Comparison of ENCODE assay signal across 18 cellular contexts in the genomic region with DNA sequence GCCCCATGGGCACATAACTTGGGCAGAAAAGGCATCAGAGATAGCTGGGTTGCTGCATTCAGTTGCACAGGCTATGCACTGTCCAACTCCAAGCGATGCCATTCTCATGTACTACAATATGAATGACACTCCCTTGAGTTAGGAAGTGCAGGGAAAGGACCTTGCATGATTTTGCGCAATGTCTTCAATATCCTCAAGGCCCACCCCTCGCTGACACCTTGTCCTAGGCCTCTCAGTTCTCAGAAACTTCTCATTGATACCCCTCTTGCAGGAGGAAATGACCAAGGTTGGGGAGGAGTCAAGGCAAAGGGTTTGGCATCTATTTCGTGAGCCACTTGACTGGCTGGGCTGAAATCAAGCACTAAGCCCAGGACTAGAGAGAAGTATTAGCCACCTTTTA.
A peak's percentile ranks its signal among the peaks of the same experiment; 100 is the strongest.
DNase-seq lines count a peak whose midpoint lies in the region; ATAC-seq and TF ChIP-seq lines count a peak whose summit lies in the region.
"Had no signal": no experiment of that assay in that cellular context is flagged by ENCODE, and none has a peak within 500 bp of the region (broad histone marks: within the 10 kb centered on the region; RNA-seq: fewer than 3 reads in every experiment).

No MANE protein-coding gene starts in this region.

- in situ Hi-C loops in mammary epithelial cell (cut with MboI; ENCODE audit: low sequenced_read_pairs in 2 of 2): no loop called here

- TF ChIP-seq CTCF in brain (conservative IDR thresholded peaks at IDR 0.05) (no peak), lower lobe of right lung (IDR thresholded peaks at IDR 0.05) (no peak), thoracic aorta (IDR thresholded peaks at IDR 0.05) (no peak), mammary epithelial cell (conservative IDR thresholded peaks at IDR 0.05 in 1 of 2, IDR thresholded peaks at IDR 0.05 in 1 of 2; ENCODE audit: extremely low read depth in 1 of 2, insufficient read depth in 1 of 2, low read depth in 1 of 2, low read length in 2 of 2) (no peak)

- no peak overlapping the region for H2AFZ ChIP-seq in mammary epithelial cell (ENCODE audit: low read depth, low read length)

- no peak overlapping the region for H3K4me3 ChIP-seq in lower lobe of right lung
- no peak overlapping the region for H3K4me3 ChIP-seq in thoracic aorta
- H3K4me3 ChIP-seq in mammary epithelial cell (replicated peaks in 1 of 3; ENCODE audit: insufficient read depth in 1 of 3, low read depth in 2 of 3, low read length in 3 of 3): no peak overlapping the region
- H3K4me3 ChIP-seq: upper lobe of left lung had no signal

- no peaks in the 10 kb centered on the region for H3K9me3 Mint-ChIP-seq in activated T-cell treated with anti-CD3 and anti-CD28 coated beads, Interleukin-2, amount 50 U/mL, for 72 hours
- no peaks in the 10 kb centered on the region for H3K9me3 Mint-ChIP-seq in activated T-cell treated with anti-CD3 and anti-CD28 coated beads, Interleukin-2, amount 50 U/mL, for 4 hours
- H3K9me3 Mint-ChIP-seq in brain: peaks cover 0 to 3% (median 0%) of the 10 kb centered on the region in 5 experiments
- H3K9me3 Mint-ChIP-seq: activated naive CD4-positive, alpha-beta T cell treated with anti-CD3 and anti-CD28 coated beads, Interleukin-2, amount 50 U/mL, for 72 hours; CD8-positive, alpha-beta T cell; memory B cell had no signal

- WGBS in mammary epithelial cell (ENCODE audit: low coverage, missing lambda C conversion rate): 84% methylated on average over 4 of the region's 4 CpGs

- H3K27me3 ChIP-seq in lower lobe of right lung (ENCODE audit: low read depth) (no peaks in the 10 kb centered on the region), thoracic aorta (replicated peaks; ENCODE audit: insufficient read depth) (no peaks in the 10 kb centered on the region), mammary epithelial cell (ENCODE audit: insufficient read depth, low read length) (no peaks in the 10 kb centered on the region)
- H3K27me3 ChIP-seq: foreskin keratinocyte, upper lobe of left lung had no signal

- H3K9me3 ChIP-seq in lower lobe of right lung (no peaks in the 10 kb centered on the region), thoracic aorta (no peaks in the 10 kb centered on the region), mammary epithelial cell (replicated peaks; ENCODE audit: insufficient read depth, low read length) (no peaks in the 10 kb centered on the region)
- H3K9me3 ChIP-seq: upper lobe of left lung had no signal

- peak; percentile 6 to 17 for ATAC-seq in activated T-cell treated with anti-CD3 and anti-CD28 coated beads, Interleukin-2, amount 50 U/mL, for 72 hours (replicated peaks in 1 of 2)
- ATAC-seq in activated T-cell treated with anti-CD3 and anti-CD28 coated beads, Interleukin-2, amount 50 U/mL, for 4 hours: no peak
- ATAC-seq in lower lobe of right lung (peak; percentile 43 to 55), thoracic aorta (ENCODE audit: insufficient number of reproducible peaks, low FRiP score, low read depth) (no peak), GM21390 (IDR thresholded peaks at IDR 0.05; ENCODE audit: unreplicated experiment) (no peak)
- ATAC-seq: CD8-positive, alpha-beta T cell had no signal

- no peak overlapping the region for H3K4me2 ChIP-seq in mammary epithelial cell (ENCODE audit: insufficient read depth, low read depth, low read length)

- H3K4me1 ChIP-seq in lower lobe of right lung: peaks cover 21% of the 10 kb centered on the region
- peaks cover 16 to 50% of the 10 kb centered on the region in 2 donors for H3K4me1 ChIP-seq in thoracic aorta (ENCODE audit: control insufficient read depth in 1 of 2, low read depth in 2 of 2)
- H3K4me1 ChIP-seq in mammary epithelial cell (ENCODE audit: insufficient read depth, low read length): peaks cover 11% of the 10 kb centered on the region
- H3K4me1 ChIP-seq: foreskin keratinocyte had no signal

- no peak overlapping the region for H3K27ac ChIP-seq in lower lobe of right lung
- peak overlapping the region; percentile 77 to 81 for H3K27ac ChIP-seq in thoracic aorta
- no peak overlapping the region for H3K27ac ChIP-seq in mammary epithelial cell (ENCODE audit: insufficient read depth, low read depth, low read length)
- H3K27ac ChIP-seq: foreskin keratinocyte, upper lobe of left lung had no signal

- no peak for DNase-seq in activated T-cell treated with anti-CD3 and anti-CD28 coated beads, Interleukin-2, amount 50 U/mL, for 72 hours
- no peak for DNase-seq in activated T-cell treated with anti-CD3 and anti-CD28 coated beads, Interleukin-2, amount 50 U/mL, for 4 hours
- no peak for DNase-seq in lower lobe of right lung
- DNase-seq in thoracic aorta (ENCODE audit: low spot score): no peak
- no peak for DNase-seq in medulla oblongata (ENCODE audit: extremely low spot score)
- DNase-seq in mammary epithelial cell: no peak
- DNase-seq: activated T-cell treated with anti-CD3 and anti-CD28 coated beads for 4 hours; CD8-positive, alpha-beta T cell; central memory CD4-positive, alpha-beta T cell; NCI-H1694 treated with DMSO at 0.1 percent for 48 hours; NCI-H510A treated with DMSO at 0.1 percent for 48 hours; stimulated activated CD4-positive, alpha-beta T cell treated with anti-CD3 and anti-CD28 coated beads, Interleukin-4, amount 100 ng/mL, for 1 hour had no signal

- H4K20me1 ChIP-seq in mammary epithelial cell (ENCODE audit: insufficient read depth, low read length): no peaks in the 10 kb centered on the region

- dilution Hi-C loops in mammary epithelial cell (cut with HindIII; ENCODE audit: low sequenced_read_pairs): no loop called here

- no peaks in the 10 kb centered on the region for H3K27me3 Mint-ChIP-seq in activated T-cell treated with anti-CD3 and anti-CD28 coated beads, Interleukin-2, amount 50 U/mL, for 72 hours (ENCODE audit: low read depth)
- no peaks in the 10 kb centered on the region for H3K27me3 Mint-ChIP-seq in activated T-cell treated with anti-CD3 and anti-CD28 coated beads, Interleukin-2, amount 50 U/mL, for 4 hours (ENCODE audit: low read depth)
- H3K27me3 Mint-ChIP-seq in brain: no peaks in the 10 kb centered on the region
- H3K27me3 Mint-ChIP-seq: memory B cell had no signal

- CTCF ChIA-PET in mammary epithelial cell (lab: Charles Lee; ENCODE audit: low non-redundant PET): no interaction called here

- BruUV-seq in mammary epithelial cell (replicated peaks; lab: Mats Ljungman, UMichigan): no TSS peak

- intact Hi-C loops in lower lobe of right lung (cut with DNase I): no loop called here
- intact Hi-C loops in mammary epithelial cell (cut with micrococcal nuclease): no loop called here

- peaks cover 3% of the 10 kb centered on the region for H3K79me2 ChIP-seq in mammary epithelial cell (ENCODE audit: insufficient read depth, low read length)

- H3K36me3 Mint-ChIP-seq in activated T-cell treated with anti-CD3 and anti-CD28 coated beads, Interleukin-2, amount 50 U/mL, for 72 hours (ENCODE audit: insufficient read depth in 2 of 2): no peaks in the 10 kb centered on the region
- H3K36me3 Mint-ChIP-seq in activated T-cell treated with anti-CD3 and anti-CD28 coated beads, Interleukin-2, amount 50 U/mL, for 4 hours (ENCODE audit: insufficient read depth): no peaks in the 10 kb centered on the region
- H3K36me3 Mint-ChIP-seq in brain: no peaks in the 10 kb centered on the region
- H3K36me3 Mint-ChIP-seq: activated naive CD4-positive, alpha-beta T cell treated with anti-CD3 and anti-CD28 coated beads, Interleukin-2, amount 50 U/mL, for 72 hours had no signal

- H3K4me1 Mint-ChIP-seq in activated T-cell treated with anti-CD3 and anti-CD28 coated beads, Interleukin-2, amount 50 U/mL, for 72 hours (ENCODE audit: low read depth): peaks cover 26% of the 10 kb centered on the region
- peaks cover 19% of the 10 kb centered on the region for H3K4me1 Mint-ChIP-seq in activated T-cell treated with anti-CD3 and anti-CD28 coated beads, Interleukin-2, amount 50 U/mL, for 4 hours (ENCODE audit: low read depth)
- H3K4me1 Mint-ChIP-seq in brain: peaks cover 38% of the 10 kb centered on the region

- no peak overlapping the region for H3K9ac ChIP-seq in mammary epithelial cell (ENCODE audit: insufficient read depth, low read length)

- H3K36me3 ChIP-seq in lower lobe of right lung (no peaks in the 10 kb centered on the region), thoracic aorta (no peaks in the 10 kb centered on the region), mammary epithelial cell (ENCODE audit: insufficient read depth, low read length) (no peaks in the 10 kb centered on the region)
- H3K36me3 ChIP-seq: upper lobe of left lung had no signal

- H3K27ac Mint-ChIP-seq in activated T-cell treated with anti-CD3 and anti-CD28 coated beads, Interleukin-2, amount 50 U/mL, for 72 hours: no peak overlapping the region
- H3K27ac Mint-ChIP-seq in brain: peak overlapping the region; percentile 3 to 77 (median 69)
- H3K27ac Mint-ChIP-seq: activated naive CD4-positive, alpha-beta T cell treated with anti-CD3 and anti-CD28 coated beads, Interleukin-2, amount 50 U/mL, for 72 hours; CD8-positive, alpha-beta T cell; memory B cell had no signal

- no peak overlapping the region for H3K4me3 Mint-ChIP-seq in activated T-cell treated with anti-CD3 and anti-CD28 coated beads, Interleukin-2, amount 50 U/mL, for 72 hours
- H3K4me3 Mint-ChIP-seq in activated T-cell treated with anti-CD3 and anti-CD28 coated beads, Interleukin-2, amount 50 U/mL, for 4 hours: no peak overlapping the region
- H3K4me3 Mint-ChIP-seq in brain: no peak overlapping the region
- H3K4me3 Mint-ChIP-seq: CD8-positive, alpha-beta T cell; memory B cell had no signal

Comparison
In these comparisons a context has a peak if more than half of its experiments do, and no peak if none do; other contexts are left out.
1. ATAC-seq: peak in activated T-cell treated with anti-CD3 and anti-CD28 coated beads, Interleukin-2, amount 50 U/mL, for 72 hours (2 of 2) and lower lobe of right lung (2 of 2); none in activated T-cell treated with anti-CD3 and anti-CD28 coated beads, Interleukin-2, amount 50 U/mL, for 4 hours (0 of 2), thoracic aorta (single experiment) and GM21390 (single experiment).
2. H3K27ac ChIP-seq: peak in thoracic aorta (2 of 2); none in lower lobe of right lung (single experiment) and mammary epithelial cell (single experiment).